ENCODE assay signal across 19 cellular contexts in genomic region chr14:49679271-49679670, GRCh38. TPM values are rescaled to one million over a fixed set of nuclear protein-coding genes. Genes with fewer than 3 reads are reported as not detected.
DNase-seq lines count a peak whose midpoint lies in the region; ATAC-seq, FAIRE-seq and TF ChIP-seq lines count a peak whose summit lies in the region.
"Had no signal": no experiment of that assay in that cellular context is flagged by ENCODE, and none has a peak within 500 bp of the region (broad histone marks: within the 10 kb centered on the region; RNA-seq: fewer than 3 reads in every experiment).

No MANE protein-coding gene starts in this region.

- peaks cover 3% of the 10 kb centered on the region for H3K79me2 ChIP-seq in HepG2 (ENCODE audit: insufficient read depth, low read length)
- H3K79me2 ChIP-seq in SK-N-SH (ENCODE audit: insufficient read depth) = no peaks in the 10 kb centered on the region; the same call in 1 of the 2 replicates

- no peak overlapping the region for H3K4me3 Mint-ChIP-seq in stimulated activated effector memory CD8-positive, alpha-beta T cell treated with anti-CD3 and anti-CD28 coated beads, Interleukin-12 subunit alpha, Interleukin-12 subunit beta, amount 100 ng/mL, for 72 hours
- H3K4me3 Mint-ChIP-seq: effector memory CD8-positive, alpha-beta T cell had no signal

- no peak overlapping the region for H3K4me3 ChIP-seq in HepG2 (replicated peaks in 1 of 3; ENCODE audit: insufficient read depth in 1 of 3, low read depth in 2 of 3, low read length in 3 of 3)
- no peak overlapping the region for H3K4me3 ChIP-seq in right lobe of liver
- no peak overlapping the region for H3K4me3 ChIP-seq in SK-N-SH (ENCODE audit: low read depth in 2 of 2, low read length in 1 of 2)
- H3K4me3 ChIP-seq: suprapubic skin had no signal

- H3K4me1 Mint-ChIP-seq in stimulated activated effector memory CD8-positive, alpha-beta T cell treated with anti-CD3 and anti-CD28 coated beads, Interleukin-12 subunit alpha, Interleukin-12 subunit beta, amount 100 ng/mL, for 72 hours = peaks cover 6% of the 10 kb centered on the region

- POLR2A ChIA-PET in HepG2 (lab: Yijun Ruan, JAX) (no interaction called here), SK-N-SH (lab: Yijun Ruan, JAX) (no interaction called here)

- WGBS in HepG2 (ENCODE audit: low lambda C conversion rate) = 80% methylated on average over 2 of the region's 2 CpGs
- 71% methylated on average over 2 of the region's 2 CpGs for WGBS in right lobe of liver (ENCODE audit: insufficient coverage, low coverage, low lambda C conversion rate, missing lambda C conversion rate)
- 42% methylated on average over 2 of the region's 2 CpGs for WGBS in SK-N-SH (ENCODE audit: low lambda C conversion rate)

- no peak for DNase-seq in HepG2 (ENCODE audit: low spot score)
- no peak for DNase-seq in right lobe of liver
- no peak for DNase-seq in SK-N-SH
- DNase-seq in epithelial cell of prostate (ENCODE audit: low read depth, low spot score) = peak; percentile 26
- no peak for DNase-seq in stimulated activated effector memory CD8-positive, alpha-beta T cell treated with anti-CD3 and anti-CD28 coated beads, Interleukin-12 subunit alpha, Interleukin-12 subunit beta, amount 100 ng/mL, for 72 hours (ENCODE audit: low spot score in 2 of 2)
- DNase-seq in stimulated activated naive CD4-positive, alpha-beta T cell (lab: John Stamatoyannopoulos, UW) = no peak
- no peak for DNase-seq in SIG-M5 (lab: John Stamatoyannopoulos, UW)
- DNase-seq in CD1c-positive myeloid dendritic cell (ENCODE audit: extremely low spot score) = no peak
- DNase-seq: activated CD4-positive, alpha-beta T cell treated with anti-CD3 and anti-CD28 coated beads for 4 hours; activated T-cell treated with anti-CD3 and anti-CD28 coated beads, Interleukin-2, amount 50 U/mL, for 1 hour; cerebellar nuclear complex; effector memory CD8-positive, alpha-beta T cell; KBM-7; NCI-H524 treated with DMSO at 0.1 percent for 48 hours; OCI-M1 had no signal

- no peaks in the 10 kb centered on the region for H3K9me2 ChIP-seq in SK-N-SH

- BruUV-seq in HepG2 (replicated peaks; lab: Mats Ljungman, UMichigan) = TSS peak; percentile 25

- CTCF ChIA-PET in HepG2 (lab: Yijun Ruan, JAX; ENCODE audit: low intra/inter-chr PET ratio, low total read pairs) = no interaction called here
- CTCF ChIA-PET in SK-N-SH (lab: Yijun Ruan, JAX) = no interaction called here

- H3K9ac ChIP-seq in HepG2 (ENCODE audit: insufficient read depth, low read depth, low read length) = no peak overlapping the region
- no peak overlapping the region for H3K9ac ChIP-seq in SK-N-SH

- H3K9me3 Mint-ChIP-seq in stimulated activated effector memory CD8-positive, alpha-beta T cell treated with anti-CD3 and anti-CD28 coated beads, Interleukin-12 subunit alpha, Interleukin-12 subunit beta, amount 100 ng/mL, for 72 hours = no peaks in the 10 kb centered on the region
- H3K9me3 Mint-ChIP-seq: effector memory CD8-positive, alpha-beta T cell had no signal

- TF ChIP-seq EP300 in HepG2 (IDR thresholded peaks at IDR 0.05; ENCODE audit: low read depth in 2 of 2, low read length in 2 of 2) = no peak
- TF ChIP-seq EP300 in HepG2 (CRISPR knock-in tag; IDR thresholded peaks at IDR 0.05; ENCODE audit: borderline replicate concordance) = no peak
- no peak for TF ChIP-seq EP300 in SK-N-SH (IDR thresholded peaks at IDR 0.05; ENCODE audit: borderline replicate concordance in 1 of 2, low read depth in 1 of 2, low read length in 1 of 2)

- FAIRE-seq in HepG2 (lab: Jason Lieb, UNC) = no peak
- FAIRE-seq: GM12891 had no signal

- no peak overlapping the region for H2AFZ ChIP-seq in HepG2 (ENCODE audit: low read length)
- peak overlapping the region; percentile 9; the same call in 1 of the 2 replicates for H2AFZ ChIP-seq in SK-N-SH (ENCODE audit: low read depth)

- no peak overlapping the region for H3K27ac ChIP-seq in HepG2 (ENCODE audit: extremely low read length, insufficient read depth, low read length)
- no peak overlapping the region for H3K27ac ChIP-seq in right lobe of liver
- 0 out of 4 replicates have a peak overlapping the region, but pooled peaks of 1 of the 2 experiments have one; percentile 15 for H3K27ac ChIP-seq in SK-N-SH (ENCODE audit: low read depth in 2 of 2, low read length in 1 of 2)
- H3K27ac ChIP-seq in epithelial cell of prostate = no peak overlapping the region
- H3K27ac ChIP-seq: HL-60, suprapubic skin had no signal

- H3K9me3 ChIP-seq in HepG2 (ENCODE audit: low read length) = no peaks in the 10 kb centered on the region
- H3K9me3 ChIP-seq in right lobe of liver = no peaks in the 10 kb centered on the region
- H3K9me3 ChIP-seq in SK-N-SH = no peaks in the 10 kb centered on the region
- H3K9me3 ChIP-seq: suprapubic skin had no signal

- TF ChIP-seq POLR2A in HepG2 (IDR thresholded peaks at IDR 0.05; ENCODE audit: insufficient read depth in 1 of 2, low read depth in 2 of 2, low read length in 2 of 2) = no peak
- no peak for TF ChIP-seq POLR2A in right lobe of liver (IDR thresholded peaks at IDR 0.05)

- TF ChIP-seq CTCF in HepG2 (CRISPR knock-in tag; IDR thresholded peaks at IDR 0.05) = no peak
- TF ChIP-seq CTCF in right lobe of liver (IDR thresholded peaks at IDR 0.05) = no peak
- TF ChIP-seq CTCF in SK-N-SH (IDR thresholded peaks at IDR 0.05) = no peak

- H3K27me3 ChIP-seq in HepG2 (ENCODE audit: control insufficient read depth in 1 of 2, insufficient read depth in 2 of 2, low read length in 2 of 2) (no peaks in the 10 kb centered on the region), right lobe of liver (no peaks in the 10 kb centered on the region), SK-N-SH (ENCODE audit: insufficient read depth) (no peaks in the 10 kb centered on the region)
- H3K27me3 ChIP-seq: suprapubic skin had no signal

- H3K4me1 ChIP-seq in HepG2 (ENCODE audit: insufficient read depth, low read length) (no peaks in the 10 kb centered on the region), right lobe of liver (no peaks in the 10 kb centered on the region), SK-N-SH (ENCODE audit: control insufficient read depth in 1 of 2, insufficient read depth in 2 of 2, low read depth in 1 of 2, low read length in 1 of 2) (no peaks in the 10 kb centered on the region)
- H3K4me1 ChIP-seq: suprapubic skin had no signal

- TF ChIP-seq RAD21 in HepG2 (CRISPR knock-in tag; IDR thresholded peaks at IDR 0.05) = no peak
- TF ChIP-seq RAD21 in SK-N-SH (IDR thresholded peaks at IDR 0.05; ENCODE audit: low read length) = no peak

- H3K36me3 ChIP-seq in HepG2 (replicated peaks in 1 of 2; ENCODE audit: control insufficient read depth in 1 of 2, insufficient read depth in 2 of 2, low read length in 2 of 2) (peaks cover 4 to 31% of the 10 kb centered on the region in 2 experiments; a peak in 4 of 5 replicates), right lobe of liver (no peaks in the 10 kb centered on the region), SK-N-SH (replicated peaks in 1 of 2; ENCODE audit: control insufficient read depth in 1 of 2, insufficient read depth in 2 of 2, low read length in 1 of 2) (peaks cover 0 to 6% of the 10 kb centered on the region in 2 experiments)
- H3K36me3 ChIP-seq: suprapubic skin had no signal

- H3K27ac Mint-ChIP-seq in stimulated activated effector memory CD8-positive, alpha-beta T cell treated with anti-CD3 and anti-CD28 coated beads, Interleukin-12 subunit alpha, Interleukin-12 subunit beta, amount 100 ng/mL, for 72 hours = peak overlapping the region; percentile 40
- H3K27ac Mint-ChIP-seq: effector memory CD8-positive, alpha-beta T cell had no signal

- ATAC-seq in HepG2 (no peak), right lobe of liver (no peak)
- ATAC-seq in stimulated activated effector memory CD8-positive, alpha-beta T cell treated with anti-CD3 and anti-CD28 coated beads, Interleukin-12 subunit alpha, Interleukin-12 subunit beta, amount 100 ng/mL, for 72 hours = peak; percentile 82
- ATAC-seq: effector memory CD8-positive, alpha-beta T cell; sciatic nerve had no signal

- H3K36me3 Mint-ChIP-seq in stimulated activated effector memory CD8-positive, alpha-beta T cell treated with anti-CD3 and anti-CD28 coated beads, Interleukin-12 subunit alpha, Interleukin-12 subunit beta, amount 100 ng/mL, for 72 hours = peaks cover 64% of the 10 kb centered on the region

- H4K20me1 ChIP-seq in HepG2 (ENCODE audit: insufficient read depth, low read length) (no peaks in the 10 kb centered on the region; the same call in 1 of the 2 replicates), SK-N-SH (ENCODE audit: insufficient read depth) (no peaks in the 10 kb centered on the region)

- peaks cover 4% of the 10 kb centered on the region for H3F3A ChIP-seq in SK-N-SH (replicated peaks; ENCODE audit: insufficient read depth)

- in situ Hi-C loops in HepG2 (cut with HindIII; ENCODE audit: extremely low pct_ligation_motif_present, low pct_unique_long_range_greater_than_20kb) = no loop called here

- no peak overlapping the region for H3K4me2 ChIP-seq in HepG2 (ENCODE audit: low read depth, low read length)
- no peak overlapping the region for H3K4me2 ChIP-seq in SK-N-SH

- intact Hi-C loops in HepG2 (cut with micrococcal nuclease; ENCODE audit: unreplicated experiment) = no loop called here
- intact Hi-C loops in right lobe of liver (cut with DNase I) = no loop called here

RNA-seq across cellular contexts. Expression of gene POLE2, which starts 8.7 kb away (rescaled TPM):
- 37.0 and 41.3 TPM in 2 replicates for total RNA-seq in HepG2 (2016; rRNA removed; fragmentation: Illumina TruSeq; extraction: Trizol)
- total RNA-seq in HepG2 (2016; cell fraction: cytosol; rRNA removed; fragmentation: Illumina TruSeq; extraction: Trizol; ENCODE audit: low read depth) = 31.1 and 31.4 TPM in 2 replicates
- 40.2 and 40.4 TPM in 2 replicates for total RNA-seq in HepG2 (2016; cell fraction: insoluble cytoplasmic fraction; rRNA removed; fragmentation: Illumina TruSeq; extraction: Trizol)
- 17.9 and 20.6 TPM in 2 replicates for total RNA-seq in HepG2 (2016; cell fraction: membrane; rRNA removed; fragmentation: Illumina TruSeq; extraction: Trizol)
- 36.9 and 37.3 TPM in 2 replicates for total RNA-seq in HepG2 (2016; cell fraction: nucleus; rRNA removed; fragmentation: Illumina TruSeq; extraction: Trizol)
- polyA plus RNA-seq in HepG2 (2011; rRNA removed) = 9.7 and 16.6 TPM in 2 replicates
- polyA plus RNA-seq in HepG2 (2011; cell fraction: cytosol; rRNA removed) = 5.1 and 5.5 TPM in 2 replicates
- 15.5 and 19.0 TPM in 2 replicates for polyA plus RNA-seq in HepG2 (2011; cell fraction: nucleus; rRNA removed)
- 2.3 and 8.2 TPM in 2 replicates for polyA plus RNA-seq in HepG2 (2012)
- polyA plus RNA-seq in HepG2 (2016; cell fraction: cytosol; fragmentation: Illumina TruSeq; extraction: Trizol; ENCODE audit: low read depth) = 5.4 and 6.7 TPM in 2 replicates
- 33.0 and 34.7 TPM in 2 replicates for polyA plus RNA-seq in HepG2 (2016; cell fraction: insoluble cytoplasmic fraction; fragmentation: Illumina TruSeq; extraction: Trizol; ENCODE audit: low read depth)
- polyA plus RNA-seq in HepG2 (2016; cell fraction: membrane; fragmentation: Illumina TruSeq; extraction: Trizol; ENCODE audit: low read depth) = 10.3 and 12.0 TPM in 2 replicates
- polyA plus RNA-seq in HepG2 (2016; cell fraction: nucleus; fragmentation: Illumina TruSeq; extraction: Trizol; ENCODE audit: insufficient read depth, low read depth) = 38.0 and 42.8 TPM in 2 replicates
- polyA minus RNA-seq in HepG2 (2011; rRNA and poly(A)+ RNA removed; ENCODE audit: low replicate concordance) = 11.9 and 26.9 TPM in 2 replicates
- polyA minus RNA-seq in HepG2 (2011; cell fraction: cytosol; rRNA and poly(A)+ RNA removed) = 2.1 and 2.3 TPM in 2 replicates
- 12.2 and 24.7 TPM in 2 replicates for polyA minus RNA-seq in HepG2 (2011; cell fraction: nucleus; rRNA and poly(A)+ RNA removed)
- 1 to 10 TPM in 5 of 6 experiments, under 1 TPM in 1; 0.73 to 9.0 (median 4.2) TPM for total RNA-seq in right lobe of liver
- 8.1 and 8.5 TPM in 2 replicates for polyA plus RNA-seq in SK-N-SH (2012; rRNA removed)
- polyA plus RNA-seq in SK-N-SH (2012; cell fraction: cytosol; rRNA removed) = 10.1 and 10.6 TPM in 2 replicates
- polyA plus RNA-seq in SK-N-SH (2012; cell fraction: nucleus; rRNA removed) = 9.5 and 10.0 TPM in 2 replicates

RNA-seq across cellular contexts. Expression of gene KLHDC1, which starts 13.6 kb away (rescaled TPM):
- total RNA-seq in HepG2 (2016; rRNA removed; fragmentation: Illumina TruSeq; extraction: Trizol) = 0.11 TPM in 1 of 2 replicates, not detected in the other
- 0.61 and 0.62 TPM in 2 replicates for total RNA-seq in HepG2 (2016; cell fraction: cytosol; rRNA removed; fragmentation: Illumina TruSeq; extraction: Trizol; ENCODE audit: low read depth)
- total RNA-seq in HepG2 (2016; cell fraction: insoluble cytoplasmic fraction; rRNA removed; fragmentation: Illumina TruSeq; extraction: Trizol) = 0.15 and 0.31 TPM in 2 replicates
- 0.52 TPM in 1 of 2 replicates, not detected in the other for total RNA-seq in HepG2 (2016; cell fraction: membrane; rRNA removed; fragmentation: Illumina TruSeq; extraction: Trizol)
- not detected in 2 replicates for total RNA-seq in HepG2 (2016; cell fraction: nucleus; rRNA removed; fragmentation: Illumina TruSeq; extraction: Trizol)
- polyA plus RNA-seq in HepG2 (2011; rRNA removed) = 0.08 TPM in 1 of 2 replicates, not detected in the other
- polyA plus RNA-seq in HepG2 (2011; cell fraction: cytosol; rRNA removed) = 0.12 TPM in 1 of 2 replicates, not detected in the other
- 0.09 TPM in 1 of 2 replicates, not detected in the other for polyA plus RNA-seq in HepG2 (2011; cell fraction: nucleus; rRNA removed)
- polyA plus RNA-seq in HepG2 (2012) = 0.16 and 0.19 TPM in 2 replicates
- polyA plus RNA-seq in HepG2 (2016; cell fraction: cytosol; fragmentation: Illumina TruSeq; extraction: Trizol; ENCODE audit: low read depth) = 0.31 TPM in 1 of 2 replicates, not detected in the other
- polyA plus RNA-seq in HepG2 (2016; cell fraction: insoluble cytoplasmic fraction; fragmentation: Illumina TruSeq; extraction: Trizol; ENCODE audit: low read depth) = not detected in 2 replicates
- not detected in 2 replicates for polyA plus RNA-seq in HepG2 (2016; cell fraction: membrane; fragmentation: Illumina TruSeq; extraction: Trizol; ENCODE audit: low read depth)
- not detected in 2 replicates for polyA plus RNA-seq in HepG2 (2016; cell fraction: nucleus; fragmentation: Illumina TruSeq; extraction: Trizol; ENCODE audit: insufficient read depth, low read depth)
- polyA minus RNA-seq in HepG2 (2011; rRNA and poly(A)+ RNA removed; ENCODE audit: low replicate concordance) = not detected in 2 replicates
- not detected in 2 replicates for polyA minus RNA-seq in HepG2 (2011; cell fraction: cytosol; rRNA and poly(A)+ RNA removed)
- polyA minus RNA-seq in HepG2 (2011; cell fraction: nucleus; rRNA and poly(A)+ RNA removed) = 0.52 TPM in 1 of 2 replicates, not detected in the other
- total RNA-seq in right lobe of liver = 1 to 10 TPM; 1.1 to 3.4 (median 2.1) TPM
- 0.31 and 0.60 TPM in 2 replicates for polyA plus RNA-seq in SK-N-SH (2012; rRNA removed)
- polyA plus RNA-seq in SK-N-SH (2012; cell fraction: cytosol; rRNA removed) = 0.50 and 0.76 TPM in 2 replicates
- 0.82 and 1.6 TPM in 2 replicates for polyA plus RNA-seq in SK-N-SH (2012; cell fraction: nucleus; rRNA removed)

RNA-seq across cellular contexts. Expression of gene DNAAF2, which starts 44.2 kb away (rescaled TPM):
- total RNA-seq in HepG2 (2016; rRNA removed; fragmentation: Illumina TruSeq; extraction: Trizol) (13.6 and 17.9 TPM in 2 replicates), right lobe of liver (1 to 10 TPM; 2.6 to 9.7 (median 6.0) TPM)
- total RNA-seq in HepG2 (2016; cell fraction: cytosol; rRNA removed; fragmentation: Illumina TruSeq; extraction: Trizol; ENCODE audit: low read depth) = 4.8 and 5.7 TPM in 2 replicates
- 14.5 and 17.7 TPM in 2 replicates for total RNA-seq in HepG2 (2016; cell fraction: insoluble cytoplasmic fraction; rRNA removed; fragmentation: Illumina TruSeq; extraction: Trizol)
- 10.8 and 12.3 TPM in 2 replicates for total RNA-seq in HepG2 (2016; cell fraction: membrane; rRNA removed; fragmentation: Illumina TruSeq; extraction: Trizol)
- 7.0 and 8.3 TPM in 2 replicates for total RNA-seq in HepG2 (2016; cell fraction: nucleus; rRNA removed; fragmentation: Illumina TruSeq; extraction: Trizol)
- polyA plus RNA-seq in HepG2 (2011; rRNA removed) (6.1 TPM in 2 replicates), SK-N-SH (2012; rRNA removed) (8.9 and 9.9 TPM in 2 replicates)
- polyA plus RNA-seq in HepG2 (2011; cell fraction: cytosol; rRNA removed) = 4.9 and 5.2 TPM in 2 replicates
- 2.5 and 2.7 TPM in 2 replicates for polyA plus RNA-seq in HepG2 (2011; cell fraction: nucleus; rRNA removed)
- polyA plus RNA-seq in HepG2 (2012) = 7.4 and 8.1 TPM in 2 replicates
- polyA plus RNA-seq in HepG2 (2016; cell fraction: cytosol; fragmentation: Illumina TruSeq; extraction: Trizol; ENCODE audit: low read depth) = 3.3 and 4.7 TPM in 2 replicates
- 17.1 and 19.1 TPM in 2 replicates for polyA plus RNA-seq in HepG2 (2016; cell fraction: insoluble cytoplasmic fraction; fragmentation: Illumina TruSeq; extraction: Trizol; ENCODE audit: low read depth)
- 7.1 and 7.4 TPM in 2 replicates for polyA plus RNA-seq in HepG2 (2016; cell fraction: membrane; fragmentation: Illumina TruSeq; extraction: Trizol; ENCODE audit: low read depth)
- 9.5 and 10.7 TPM in 2 replicates for polyA plus RNA-seq in HepG2 (2016; cell fraction: nucleus; fragmentation: Illumina TruSeq; extraction: Trizol; ENCODE audit: insufficient read depth, low read depth)
- 2.7 and 3.1 TPM in 2 replicates for polyA minus RNA-seq in HepG2 (2011; rRNA and poly(A)+ RNA removed; ENCODE audit: low replicate concordance)
- 3.6 and 4.2 TPM in 2 replicates for polyA minus RNA-seq in HepG2 (2011; cell fraction: cytosol; rRNA and poly(A)+ RNA removed)
- polyA minus RNA-seq in HepG2 (2011; cell fraction: nucleus; rRNA and poly(A)+ RNA removed) = 3.1 and 4.5 TPM in 2 replicates
- polyA plus RNA-seq in SK-N-SH (2012; cell fraction: cytosol; rRNA removed) = 10.8 and 11.4 TPM in 2 replicates
- 5.8 and 9.6 TPM in 2 replicates for polyA plus RNA-seq in SK-N-SH (2012; cell fraction: nucleus; rRNA removed)

RNA-seq across cellular contexts. Expression of gene MGAT2, which starts 58.7 kb away (rescaled TPM):
- 47.2 and 51.9 TPM in 2 replicates for total RNA-seq in HepG2 (2016; rRNA removed; fragmentation: Illumina TruSeq; extraction: Trizol)
- total RNA-seq in HepG2 (2016; cell fraction: cytosol; rRNA removed; fragmentation: Illumina TruSeq; extraction: Trizol; ENCODE audit: low read depth) = 11.1 and 14.0 TPM in 2 replicates
- total RNA-seq in HepG2 (2016; cell fraction: insoluble cytoplasmic fraction; rRNA removed; fragmentation: Illumina TruSeq; extraction: Trizol) = 50.9 and 51.9 TPM in 2 replicates
- total RNA-seq in HepG2 (2016; cell fraction: membrane; rRNA removed; fragmentation: Illumina TruSeq; extraction: Trizol) = 47.8 and 48.8 TPM in 2 replicates
- total RNA-seq in HepG2 (2016; cell fraction: nucleus; rRNA removed; fragmentation: Illumina TruSeq; extraction: Trizol) = 35.6 and 35.7 TPM in 2 replicates
- 12.4 and 12.9 TPM in 2 replicates for polyA plus RNA-seq in HepG2 (2011; rRNA removed)
- 11.6 and 13.5 TPM in 2 replicates for polyA plus RNA-seq in HepG2 (2011; cell fraction: cytosol; rRNA removed)
- polyA plus RNA-seq in HepG2 (2011; cell fraction: nucleus; rRNA removed) = 4.6 and 5.3 TPM in 2 replicates
- 4.2 and 5.5 TPM in 2 replicates for polyA plus RNA-seq in HepG2 (2012)
- polyA plus RNA-seq in HepG2 (2016; cell fraction: cytosol; fragmentation: Illumina TruSeq; extraction: Trizol; ENCODE audit: low read depth) = 9.6 and 11.4 TPM in 2 replicates
- polyA plus RNA-seq in HepG2 (2016; cell fraction: insoluble cytoplasmic fraction; fragmentation: Illumina TruSeq; extraction: Trizol; ENCODE audit: low read depth) = 42.7 and 53.6 TPM in 2 replicates
- polyA plus RNA-seq in HepG2 (2016; cell fraction: membrane; fragmentation: Illumina TruSeq; extraction: Trizol; ENCODE audit: low read depth) = 30.4 and 34.7 TPM in 2 replicates
- polyA plus RNA-seq in HepG2 (2016; cell fraction: nucleus; fragmentation: Illumina TruSeq; extraction: Trizol; ENCODE audit: insufficient read depth, low read depth) = 41.5 and 42.4 TPM in 2 replicates
- polyA minus RNA-seq in HepG2 (2011; rRNA and poly(A)+ RNA removed; ENCODE audit: low replicate concordance) = 13.7 and 21.0 TPM in 2 replicates
- 14.9 and 15.9 TPM in 2 replicates for polyA minus RNA-seq in HepG2 (2011; cell fraction: cytosol; rRNA and poly(A)+ RNA removed)
- 10.3 and 10.8 TPM in 2 replicates for polyA minus RNA-seq in HepG2 (2011; cell fraction: nucleus; rRNA and poly(A)+ RNA removed)
- total RNA-seq in right lobe of liver = 10 to 100 TPM; 26.1 to 37.0 (median 30.5) TPM
- polyA plus RNA-seq in SK-N-SH (2012; rRNA removed) = 20.6 and 22.0 TPM in 2 replicates
- polyA plus RNA-seq in SK-N-SH (2012; cell fraction: cytosol; rRNA removed) = 24.4 and 24.8 TPM in 2 replicates
- polyA plus RNA-seq in SK-N-SH (2012; cell fraction: nucleus; rRNA removed) = 9.3 and 9.7 TPM in 2 replicates

RNA-seq across cellular contexts. Expression of gene RPL36AL, which starts 58.8 kb away (rescaled TPM):
- total RNA-seq in HepG2 (2016; rRNA removed; fragmentation: Illumina TruSeq; extraction: Trizol) (294 and 383 TPM in 2 replicates), right lobe of liver (100 to 1,000 TPM in 2 of 6 experiments, 10 to 100 TPM in 4; 67.4 to 157 (median 82.7) TPM)
- 88.6 and 90.1 TPM in 2 replicates for total RNA-seq in HepG2 (2016; cell fraction: cytosol; rRNA removed; fragmentation: Illumina TruSeq; extraction: Trizol; ENCODE audit: low read depth)
- total RNA-seq in HepG2 (2016; cell fraction: insoluble cytoplasmic fraction; rRNA removed; fragmentation: Illumina TruSeq; extraction: Trizol) = 283 and 392 TPM in 2 replicates
- total RNA-seq in HepG2 (2016; cell fraction: membrane; rRNA removed; fragmentation: Illumina TruSeq; extraction: Trizol) = 101 and 102 TPM in 2 replicates
- total RNA-seq in HepG2 (2016; cell fraction: nucleus; rRNA removed; fragmentation: Illumina TruSeq; extraction: Trizol) = 94.7 and 104 TPM in 2 replicates
- polyA plus RNA-seq in HepG2 (2011; rRNA removed) (84.2 and 90.0 TPM in 2 replicates), SK-N-SH (2012; rRNA removed) (260 and 337 TPM in 2 replicates)
- polyA plus RNA-seq in HepG2 (2011; cell fraction: cytosol; rRNA removed) = 86.6 and 126 TPM in 2 replicates
- 25.3 and 33.1 TPM in 2 replicates for polyA plus RNA-seq in HepG2 (2011; cell fraction: nucleus; rRNA removed)
- polyA plus RNA-seq in HepG2 (2012) = 175 and 257 TPM in 2 replicates
- polyA plus RNA-seq in HepG2 (2016; cell fraction: cytosol; fragmentation: Illumina TruSeq; extraction: Trizol; ENCODE audit: low read depth) = 98.6 and 103 TPM in 2 replicates
- polyA plus RNA-seq in HepG2 (2016; cell fraction: insoluble cytoplasmic fraction; fragmentation: Illumina TruSeq; extraction: Trizol; ENCODE audit: low read depth) = 442 and 461 TPM in 2 replicates
- 108 and 109 TPM in 2 replicates for polyA plus RNA-seq in HepG2 (2016; cell fraction: membrane; fragmentation: Illumina TruSeq; extraction: Trizol; ENCODE audit: low read depth)
- polyA plus RNA-seq in HepG2 (2016; cell fraction: nucleus; fragmentation: Illumina TruSeq; extraction: Trizol; ENCODE audit: insufficient read depth, low read depth) = 176 and 178 TPM in 2 replicates
- polyA minus RNA-seq in HepG2 (2011; rRNA and poly(A)+ RNA removed; ENCODE audit: low replicate concordance) = 4.9 and 21.4 TPM in 2 replicates
- 35.3 and 38.6 TPM in 2 replicates for polyA minus RNA-seq in HepG2 (2011; cell fraction: cytosol; rRNA and poly(A)+ RNA removed)
- polyA minus RNA-seq in HepG2 (2011; cell fraction: nucleus; rRNA and poly(A)+ RNA removed) = 19.6 and 28.7 TPM in 2 replicates
- 446 and 755 TPM in 2 replicates for polyA plus RNA-seq in SK-N-SH (2012; cell fraction: cytosol; rRNA removed)
- polyA plus RNA-seq in SK-N-SH (2012; cell fraction: nucleus; rRNA removed) = 59.1 and 73.7 TPM in 2 replicates

Comparison
In these comparisons a context has a peak if more than half of its experiments do, and no peak if none do; other contexts are left out.
1. Of the 25 proteins assayed by ChIP-seq in both HepG2 and SK-N-SH: peak only in HepG2: none; only in SK-N-SH: FOSL2; in both: none; in neither: 24.